In the genomic region with DNA sequence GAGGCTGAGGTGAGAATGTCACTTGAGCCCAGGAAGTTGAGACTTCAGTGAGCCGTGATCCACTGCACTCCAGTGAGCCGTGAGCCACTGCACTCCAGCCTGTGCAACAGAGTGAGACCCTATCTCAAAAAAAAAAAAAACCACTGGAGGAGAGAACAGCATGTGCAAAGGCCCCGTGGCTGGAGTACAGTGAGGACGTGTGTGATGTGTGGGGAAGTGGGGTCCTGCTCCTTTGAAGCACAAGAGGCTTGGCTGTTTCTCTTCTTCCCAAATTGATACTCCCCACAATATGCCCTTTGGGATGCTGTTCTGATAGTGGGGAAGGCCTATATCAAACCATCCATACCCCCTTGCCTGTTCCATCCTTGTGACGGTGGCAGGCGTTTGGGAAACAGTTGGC, we compare ENCODE assay signal across 23 cellular contexts.
"Had no signal": no experiment of that assay in that cellular context is flagged by ENCODE, and none has a peak within 500 bp of the region (broad histone marks: within the 10 kb centered on the region; RNA-seq: fewer than 3 reads in every experiment).

No MANE protein-coding gene starts in this region.

- H3K79me2 ChIP-seq: hepatocyte had no signal

- H3K27me3 ChIP-seq: dorsolateral prefrontal cortex, esophagus muscularis mucosa, foreskin keratinocyte, gastroesophageal sphincter, heart left ventricle, hepatocyte, left lung had no signal

- H3K4me2 ChIP-seq: hepatocyte had no signal

- FAIRE-seq: endothelial cell of umbilical vein, frontal cortex, islet of Langerhans, keratinocyte had no signal

- H3K27ac ChIP-seq: coronary artery, dorsolateral prefrontal cortex, esophagus muscularis mucosa, foreskin keratinocyte, gastroesophageal sphincter, heart left ventricle, hepatocyte, left lung, lower lobe of right lung had no signal

- H2AFZ ChIP-seq: hepatocyte had no signal

- DNase-seq: dermis blood vessel endothelial cell; dorsolateral prefrontal cortex; effector CD4-positive, alpha-beta T cell; effector memory CD4-positive, alpha-beta T cell; foreskin keratinocyte; heart left ventricle; hypothalamus; left cardiac atrium; left lung; left ventricle myocardium superior; lower lobe of right lung; mesenchymal stem cell; mucosa of descending colon; naive B cell; naive thymus-derived CD8-positive, alpha-beta T cell had no signal

- H3K36me3 ChIP-seq: esophagus muscularis mucosa, gastroesophageal sphincter, heart left ventricle, left lung, lower lobe of right lung had no signal

- H3K9me3 ChIP-seq: esophagus muscularis mucosa, gastroesophageal sphincter, heart left ventricle, left lung, lower lobe of right lung, mucosa of descending colon had no signal

- ATAC-seq: foreskin keratinocyte; gastroesophageal sphincter; heart left ventricle; left cardiac atrium; left lung; left ventricle myocardium superior; lower lobe of right lung; mucosa of descending colon; naive thymus-derived CD8-positive, alpha-beta T cell had no signal

- H3K4me1 ChIP-seq: foreskin keratinocyte, lower lobe of right lung had no signal

- H3K4me3 ChIP-seq: coronary artery, dorsolateral prefrontal cortex, esophagus muscularis mucosa, gastroesophageal sphincter, heart left ventricle, hepatocyte, left lung, lower lobe of right lung, mucosa of descending colon had no signal
